18 cellular contexts compared by ENCODE assay signal in genomic region chr6:49563006-49563886, GRCh38. TPM values are rescaled to one million over a fixed set of nuclear protein-coding genes. Genes with fewer than 3 reads are reported as not detected.
"Had no signal": no experiment of that assay in that cellular context is flagged by ENCODE, and none has a peak within 500 bp of the region (broad histone marks: within the 10 kb centered on the region; RNA-seq: fewer than 3 reads in every experiment).

No MANE protein-coding gene starts in this region.

- H3K27ac ChIP-seq: coronary artery, gastrocnemius medialis, left lung, tibial artery, uterus had no signal

- H3K36me3 ChIP-seq: gastrocnemius medialis, left lung, tibial artery, uterus had no signal

- H3K4me3 ChIP-seq: coronary artery, gastrocnemius medialis, left lung, tibial artery, uterus had no signal

- H3K27me3 ChIP-seq: gastrocnemius medialis, left lung, tibial artery, uterus had no signal

- H3K4me1 ChIP-seq: gastrocnemius medialis, left lung, tibial artery, uterus had no signal

- ATAC-seq: gastrocnemius medialis, left lung had no signal

- DNase-seq: activated B cell treated with CpG ODN at 0.5 μM for 24 hours; activated CD4-positive, alpha-beta memory T cell treated with anti-CD3 and anti-CD28 coated beads, Interleukin-2, amount 10 ng/mL, durations not matched to agents 7 days and 5 days; activated CD4-positive, alpha-beta T cell treated with anti-CD3 and anti-CD28 coated beads for 48 hours; activated naive CD4-positive, alpha-beta T cell treated with anti-CD3 and anti-CD28 coated beads for 36 hours; activated T-cell treated with anti-CD3 and anti-CD28 coated beads, Interleukin-2, amount 50 U/mL, for 24 hours; central memory CD4-positive, alpha-beta T cell; gastrocnemius medialis; head of caudate nucleus; left lung; midbrain; nucleus accumbens; stimulated activated CD4-positive, alpha-beta T cell treated with anti-CD3 and anti-CD28 coated beads, Interleukin-12 subunit alpha, Interleukin-12 subunit beta, amount 100 ng/mL, for 4 hours; stimulated activated CD4-positive, alpha-beta T cell treated with anti-CD3 and anti-CD28 coated beads, Interleukin-1b, Interleukin-23, amount 100 ng/mL, for 48 hours; stimulated activated naive CD4-positive, alpha-beta T cell treated with Interleukin-2 at 50 U/mL for 16 hours; T-helper 2 cell; tibial artery; uterus had no signal

- H3K9me3 ChIP-seq: gastrocnemius medialis, tibial artery, uterus had no signal

RNA-seq across cellular contexts. Expression of gene C6orf141, which starts 12.8 kb away (rescaled TPM):
- total RNA-seq: activated B cell treated with CpG ODN at 0.5 μM for 24 hours had no signal
